Comparison of ENCODE assay signal across 1 cellular context in the genomic region with DNA sequence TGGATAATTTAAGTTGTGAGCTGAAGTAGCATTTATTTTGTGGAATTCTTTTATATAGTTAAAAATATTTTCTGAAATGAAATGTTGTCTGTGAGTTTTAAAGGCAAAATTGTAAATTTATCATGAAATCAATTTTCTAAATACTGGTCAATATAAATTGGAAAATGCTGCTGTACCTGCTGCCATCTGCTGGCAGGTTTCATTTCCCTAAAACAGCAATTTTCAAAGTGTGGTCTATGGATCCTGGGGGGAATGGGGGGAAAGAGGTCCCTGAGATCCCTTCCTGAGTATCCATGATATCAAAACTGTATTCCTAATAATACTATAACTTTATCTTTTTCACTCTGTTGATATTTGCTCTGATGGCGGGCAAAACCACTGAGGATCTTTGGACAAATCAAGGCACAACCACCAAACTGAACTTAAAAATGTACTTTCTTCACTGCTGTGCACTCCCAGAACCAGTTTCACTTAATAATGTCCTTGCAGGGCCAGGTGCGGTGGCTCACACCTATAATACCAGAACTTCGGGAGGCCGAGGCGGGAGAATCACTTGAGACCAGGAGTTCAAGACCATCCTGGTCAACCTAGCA.
TF ChIP-seq lines count a peak whose summit lies in the region.

No MANE protein-coding gene starts in this region.

TF ChIP-seq in HepG2, 621 proteins besides CTCF, POLR2A, EP300 and RAD21:
- 0 out of 2 replicates have a peak, but pooled peaks have one; percentile 32 for TF ChIP-seq ONECUT2 (CRISPR knock-in tag; IDR thresholded peaks at IDR 0.05)
- TF ChIP-seq CHCHD3 (CRISPR knock-in tag; IDR thresholded peaks at IDR 0.05), result no peak
- peak; percentile 80 for TF ChIP-seq STAG1 (CRISPR knock-in tag; IDR thresholded peaks at IDR 0.05)
- peak; percentile 31; the same call in 1 of the 2 replicates for TF ChIP-seq KAT2B (IDR thresholded peaks at IDR 0.05; ENCODE audit: borderline replicate concordance, low read depth, low read length)
- TF ChIP-seq MAFF (IDR thresholded peaks at IDR 0.05; ENCODE audit: low read depth, low read length), result peak; percentile 48
- no peak for TF ChIP-seq ZNF530 (CRISPR knock-in tag; IDR thresholded peaks at IDR 0.05; ENCODE audit: low read depth)
- TF ChIP-seq ZNF468 (CRISPR knock-in tag; IDR thresholded peaks at IDR 0.05), result no peak
- no peak for TF ChIP-seq ZNF569 (CRISPR knock-in tag; IDR thresholded peaks at IDR 0.05; ENCODE audit: borderline replicate concordance)
- TF ChIP-seq SMC3 (IDR thresholded peaks at IDR 0.05; ENCODE audit: low read length), result peak; percentile 76
- TF ChIP-seq ZNF124 (CRISPR knock-in tag; IDR thresholded peaks at IDR 0.05), result no peak
- no peak for TF ChIP-seq ZNF260 (CRISPR knock-in tag; IDR thresholded peaks at IDR 0.05; ENCODE audit: borderline replicate concordance, low read depth)
- peak; percentile 2; the same call in 1 of the 2 replicates for TF ChIP-seq PRDM15 (CRISPR knock-in tag; IDR thresholded peaks at IDR 0.05)
- TF ChIP-seq ZNF362 (CRISPR knock-in tag; IDR thresholded peaks at IDR 0.05; ENCODE audit: borderline replicate concordance), result no peak
- peak in 1 of 2 experiments; percentile 49; a peak in 3 of 4 replicates for TF ChIP-seq MAFK (conservative IDR thresholded peaks at IDR 0.05 in 1 of 2, IDR thresholded peaks at IDR 0.05 in 1 of 2; ENCODE audit: low read length in 2 of 2)
- peak; percentile 58 for TF ChIP-seq ARID3A (IDR thresholded peaks at IDR 0.05; ENCODE audit: low read depth, low read length)
- TF ChIP-seq PHF21A (CRISPR knock-in tag; IDR thresholded peaks at IDR 0.05), result 0 out of 2 replicates have a peak, but pooled peaks have one; percentile 26
